8 cellular contexts compared by ENCODE assay signal in genomic region chr11:3950996-3951662, GRCh38.
A peak's percentile ranks its signal among the peaks of the same experiment; 100 is the strongest.
DNase-seq lines count a peak whose midpoint lies in the region; ATAC-seq and TF ChIP-seq lines count a peak whose summit lies in the region.

No MANE protein-coding gene starts in this region.

- H3K4me1 Mint-ChIP-seq in mesothelial cell of epicardium = peaks cover 12% of the 10 kb centered on the region

- H3K18ac ChIP-seq in neuronal stem cell (ENCODE audit: low read length) = peak overlapping the region; percentile 4

- H3K4me3 Mint-ChIP-seq in mesothelial cell of epicardium = no peak overlapping the region

- no peak overlapping the region for H2BK15ac ChIP-seq in neuronal stem cell (ENCODE audit: low read length)

- no peak overlapping the region for H2BK120ac ChIP-seq in neuronal stem cell (ENCODE audit: low read depth, low read length)

- no peaks in the 10 kb centered on the region for H4K20me1 ChIP-seq in OCI-LY1 (ENCODE audit: insufficient read depth, low read length)

- H3K4me2 ChIP-seq in OCI-LY1 (ENCODE audit: low read length) = no peak overlapping the region; the same call in 1 of the 2 replicates
- peak overlapping the region; percentile 33 for H3K4me2 ChIP-seq in neuronal stem cell (ENCODE audit: insufficient read depth, low read length, poor library complexity, severe bottlenecking)

- H2AFZ ChIP-seq in OCI-LY1 (ENCODE audit: low read length) = no peak overlapping the region
- H2AFZ ChIP-seq in neuronal stem cell (ENCODE audit: low read length) = no peak overlapping the region

- no peak overlapping the region for H2AK5ac ChIP-seq in neuronal stem cell (ENCODE audit: low read depth, low read length)

- no peaks in the 10 kb centered on the region for H3K36me3 Mint-ChIP-seq in mesothelial cell of epicardium

- H3K9me3 ChIP-seq in OCI-LY1 (ENCODE audit: low read length) (no peaks in the 10 kb centered on the region), esophagus squamous epithelium (no peaks in the 10 kb centered on the region), neuronal stem cell (replicated peaks in 1 of 2; ENCODE audit: control insufficient read depth in 2 of 2, insufficient read depth in 1 of 2, low read depth in 1 of 2, low read length in 2 of 2) (no peaks in the 10 kb centered on the region)

- H3K9me3 Mint-ChIP-seq in mesothelial cell of epicardium = peaks cover 11% of the 10 kb centered on the region

- H3K4me3 ChIP-seq in OCI-LY1 (ENCODE audit: low read depth, low read length, poor library complexity, severe bottlenecking) (no peak overlapping the region), esophagus squamous epithelium (no peak overlapping the region), neuronal stem cell (ENCODE audit: low read length in 2 of 2) (no peak overlapping the region)

- no peak overlapping the region for H2BK12ac ChIP-seq in neuronal stem cell (ENCODE audit: low read length)

- WGBS in esophagus squamous epithelium, 2 donors = 78 to 86% methylated on average over 3 of the region's 4 CpGs
- WGBS in neuronal stem cell (ENCODE audit: extremely low coverage in 2 of 2, insufficient read length in 2 of 2, insufficient replicate concordance in 1 of 2), 2 donors = no CpG with 5 or more reads among the region's 4 CpGs

- no peak overlapping the region for H3K23ac ChIP-seq in neuronal stem cell (ENCODE audit: low read depth, low read length, poor library complexity)

- no peak overlapping the region for H3K9ac ChIP-seq in OCI-LY1 (ENCODE audit: low read length)
- no peak overlapping the region for H3K9ac ChIP-seq in neuronal stem cell (ENCODE audit: low read depth, low read length, poor library complexity)

- no peaks in the 10 kb centered on the region for H3K27me3 Mint-ChIP-seq in mesothelial cell of epicardium (ENCODE audit: low read depth)

- H3K4me1 ChIP-seq in OCI-LY1 (ENCODE audit: insufficient read depth, low read length, severe bottlenecking) = peaks cover 66% of the 10 kb centered on the region
- H3K4me1 ChIP-seq in esophagus squamous epithelium = peaks cover 42 to 100% (median 87%) of the 10 kb centered on the region in 3 donors
- peaks cover 14% of the 10 kb centered on the region in 2 donors for H3K4me1 ChIP-seq in neuronal stem cell (ENCODE audit: control insufficient read depth in 2 of 2, insufficient read depth in 1 of 2, low read depth in 1 of 2, low read length in 2 of 2)

- H2BK5ac ChIP-seq in neuronal stem cell (ENCODE audit: low read length) = no peak overlapping the region

- H3K36me3 ChIP-seq in OCI-LY1 (ENCODE audit: insufficient read depth, low read length) (peaks cover 2% of the 10 kb centered on the region; the same call in 1 of the 2 replicates), esophagus squamous epithelium (no peaks in the 10 kb centered on the region), neuronal stem cell (replicated peaks in 1 of 2; ENCODE audit: control insufficient read depth in 2 of 2, insufficient read depth in 2 of 2, low read length in 2 of 2) (no peaks in the 10 kb centered on the region)

- H3K9me2 ChIP-seq in OCI-LY1 (ENCODE audit: low read depth, low read length) = no peaks in the 10 kb centered on the region

- no peak overlapping the region for H4K8ac ChIP-seq in neuronal stem cell (ENCODE audit: low read depth, low read length)

- no peak overlapping the region for H4K91ac ChIP-seq in neuronal stem cell (ENCODE audit: low read depth, low read length, poor library complexity)

- TF ChIP-seq CTCF in OCI-LY1 (IDR thresholded peaks at IDR 0.05; ENCODE audit: low read length) (no peak), esophagus squamous epithelium (IDR thresholded peaks at IDR 0.05) (no peak), omental fat pad (IDR thresholded peaks at IDR 0.05) (no peak), mesothelial cell of epicardium (IDR thresholded peaks at IDR 0.05; ENCODE audit: unreplicated experiment) (no peak)

- H3K79me1 ChIP-seq in neuronal stem cell (ENCODE audit: low read depth, low read length) = no peaks in the 10 kb centered on the region

- no peaks in the 10 kb centered on the region for H3F3A ChIP-seq in OCI-LY1 (ENCODE audit: insufficient read depth, low read length)

- H3K4ac ChIP-seq in neuronal stem cell (ENCODE audit: low read length) = no peak overlapping the region

- no peak overlapping the region for H3K27ac Mint-ChIP-seq in mesothelial cell of epicardium

- TF ChIP-seq POLR2A in esophagus squamous epithelium (IDR thresholded peaks at IDR 0.05) = no peak

- ATAC-seq in omental fat pad (ENCODE audit: low FRiP score) = no peak
- ATAC-seq in GM19395 (IDR thresholded peaks at IDR 0.05; ENCODE audit: unreplicated experiment) = no peak

- DNase-seq in EH (ENCODE audit: low read depth) (peak; percentile 91), esophagus squamous epithelium (lab: John Stamatoyannopoulos, UW) (no peak), neuronal stem cell (ENCODE audit: low spot score) (peak; percentile 71), omental fat pad (ENCODE audit: low spot score) (no peak), mesothelial cell of epicardium (ENCODE audit: low spot score in 2 of 2, unreplicated experiment in 2 of 2) (no peak)
- DNase-seq in activated effector memory CD4-positive, alpha-beta T cell treated with anti-CD3 and anti-CD28 coated beads, Interleukin-2, amount 50 U/mL, for 16 hours = no peak

- no peaks in the 10 kb centered on the region for H3K79me2 ChIP-seq in OCI-LY1 (ENCODE audit: insufficient read depth, low read length)

- H3K27ac ChIP-seq in OCI-LY1 (ENCODE audit: low read depth, low read length, poor library complexity, severe bottlenecking) (peak overlapping the region; percentile 68), esophagus squamous epithelium (peak overlapping the region; percentile 9 to 86 (median 70)), neuronal stem cell (replicated peaks; ENCODE audit: low read length) (peak overlapping the region; percentile 88)

- intact Hi-C loops in esophagus squamous epithelium (cut with DNase I) = loop anchor here (10.0 kb wide), 1 partner anchor 86 kb away; no protein-coding TSS in a partner anchor

- no peaks in the 10 kb centered on the region for H3K27me3 ChIP-seq in OCI-LY1 (ENCODE audit: insufficient read depth, low read length)
- no peaks in the 10 kb centered on the region for H3K27me3 ChIP-seq in esophagus squamous epithelium
- H3K27me3 ChIP-seq in neuronal stem cell (ENCODE audit: control insufficient read depth in 3 of 3, insufficient read depth in 3 of 3, low read depth in 1 of 3, low read length in 3 of 3) = no peaks in the 10 kb centered on the region

- H3K14ac ChIP-seq in neuronal stem cell (ENCODE audit: low read length) = no peak overlapping the region

Comparison
In these comparisons a context has a peak if more than half of its experiments do, and no peak if none do; other contexts are left out.
1. DNase-seq: peak in EH (single experiment) and neuronal stem cell (single experiment); none in esophagus squamous epithelium (single experiment), activated effector memory CD4-positive, alpha-beta T cell treated with anti-CD3 and anti-CD28 coated beads, Interleukin-2, amount 50 U/mL, for 16 hours (single experiment), omental fat pad (single experiment) and mesothelial cell of epicardium (0 of 2).
2. Peak in every context shown above with its lines, with median percentiles within 50 percentile points of each other: H3K27ac ChIP-seq.